ENCODE assay signal across 22 cellular contexts in the genomic region with DNA sequence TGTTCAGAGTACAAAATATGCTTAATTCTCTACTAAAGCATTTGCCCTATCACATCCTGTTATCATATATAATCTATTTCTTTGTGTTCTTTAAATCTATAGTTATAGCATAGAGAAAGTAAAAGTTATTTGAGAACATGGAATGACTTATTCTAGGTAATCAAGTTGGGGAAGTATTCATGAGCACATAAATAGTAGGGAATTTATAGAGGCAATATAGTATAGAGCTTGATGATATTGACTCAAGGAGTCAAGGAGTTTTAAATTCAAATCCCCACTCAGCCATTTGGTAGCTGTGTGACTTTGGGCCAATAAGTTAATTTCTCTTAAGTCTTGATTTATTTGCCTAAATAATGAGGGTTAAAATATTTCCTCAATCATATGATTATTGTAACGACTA. TPM values are rescaled to one million over a fixed set of nuclear protein-coding genes. Genes with fewer than 3 reads are reported as not detected.
A peak's percentile ranks its signal among the peaks of the same experiment; 100 is the strongest.
DNase-seq lines count a peak whose midpoint lies in the region; ATAC-seq, FAIRE-seq and TF ChIP-seq lines count a peak whose summit lies in the region.
"Had no signal": no experiment of that assay in that cellular context is flagged by ENCODE, and none has a peak within 500 bp of the region (broad histone marks: within the 10 kb centered on the region; RNA-seq: fewer than 3 reads in every experiment).

No MANE protein-coding gene starts in this region.

- intact Hi-C loops in kidney (cut with DNase I): no loop called here
- intact Hi-C loops in mucosa of descending colon (cut with DNase I, micrococcal nuclease): no loop called here

- DNase-seq in GM19239 (ENCODE audit: insufficient read length, low spot score): no peak
- no peak for DNase-seq in kidney
- DNase-seq in mucosa of descending colon: no peak
- no peak for DNase-seq in SKM-1 treated with dmso at 0.1 percent for 144 hours (lab: John Stamatoyannopoulos, UW; ENCODE audit: unreplicated experiment)
- DNase-seq in T-helper 9 cell: no peak
- DNase-seq: 8988T; AML-193; Caco-2; Calu3; CD4-positive, alpha-beta T cell; CD8-positive, alpha-beta T cell; DMS79 treated with DMSO at 0.1 percent for 48 hours; GF-D8 had no signal

- H3K9ac ChIP-seq in kidney (ENCODE audit: low read length in 2 of 2): no peak overlapping the region

- H3K9me3 ChIP-seq in kidney (ENCODE audit: control insufficient read depth in 1 of 2, low read length in 2 of 2): no peaks in the 10 kb centered on the region
- no peaks in the 10 kb centered on the region for H3K9me3 ChIP-seq in mucosa of descending colon
- H3K9me3 ChIP-seq: BLaER1 treated with 17β-estradiol and CSF1 and Interleukin-3, amounts not matched to agents 10 nM and 100 nM; Caco-2 had no signal

- ATAC-seq in mucosa of descending colon (peak; percentile 51), GM19463 (IDR thresholded peaks at IDR 0.05; ENCODE audit: unreplicated experiment) (no peak)
- ATAC-seq: CD8-positive, alpha-beta T cell had no signal

- H3K4me1 ChIP-seq in kidney (ENCODE audit: control insufficient read depth in 1 of 2, insufficient read depth in 1 of 2, low read depth in 1 of 2, low read length in 2 of 2) (no peaks in the 10 kb centered on the region), mucosa of descending colon (ENCODE audit: low read depth) (no peaks in the 10 kb centered on the region)
- H3K4me1 ChIP-seq: Caco-2 had no signal

- FAIRE-seq in GM19239 (lab: Jason Lieb, UNC): peak; percentile 82
- FAIRE-seq in kidney (lab: Jason Lieb, UNC): peak; percentile 60
- FAIRE-seq: A204.1, D721Med, G401.6, GM12891 had no signal

- H3K4me3 ChIP-seq in kidney (ENCODE audit: low read length in 2 of 2): no peak overlapping the region
- H3K4me3 ChIP-seq in mucosa of descending colon: no peak overlapping the region
- H3K4me3 ChIP-seq: BLaER1 treated with 17β-estradiol and CSF1 and Interleukin-3, amounts not matched to agents 10 nM and 100 nM had no signal

- no peak overlapping the region for H3K27ac ChIP-seq in kidney (ENCODE audit: low read depth in 2 of 2, low read length in 2 of 2)
- H3K27ac ChIP-seq: C4-2B had no signal

- H3K36me3 ChIP-seq in kidney (ENCODE audit: control insufficient read depth in 1 of 2, insufficient read depth in 2 of 2, low read length in 2 of 2): no peaks in the 10 kb centered on the region
- H3K36me3 ChIP-seq in mucosa of descending colon (ENCODE audit: low read depth): no peaks in the 10 kb centered on the region
- H3K36me3 ChIP-seq: BLaER1 treated with 17β-estradiol and CSF1 and Interleukin-3, amounts not matched to agents 10 nM and 100 nM had no signal

- TF ChIP-seq CTCF in kidney (IDR thresholded peaks at IDR 0.05; ENCODE audit: borderline replicate concordance, extremely low read depth, insufficient read depth) (no peak), mucosa of descending colon (IDR thresholded peaks at IDR 0.05) (no peak)

RNA-seq across cellular contexts. Expression of gene PPP1R2C, which starts 37.5 kb away (rescaled TPM):
- total RNA-seq in kidney (not detected), mucosa of descending colon (not detected)
- not detected for polyA plus RNA-seq in kidney (ENCODE audit: insufficient read depth, low read depth, low replicate concordance)
- total RNA-seq: B cell; Caco-2; Calu3; CD4-positive, alpha-beta T cell; CD8-positive, alpha-beta T cell had no signal
- polyA plus RNA-seq: BJ had no signal
